Comparison of ENCODE assay signal across 9 cellular contexts in genomic region chr2:167196461-167197252, GRCh38.
A peak's percentile ranks its signal among the peaks of the same experiment; 100 is the strongest.
DNase-seq lines count a peak whose midpoint lies in the region; ATAC-seq and TF ChIP-seq lines count a peak whose summit lies in the region.
"Had no signal": no experiment of that assay in that cellular context is flagged by ENCODE, and none has a peak within 500 bp of the region (broad histone marks: within the 10 kb centered on the region; RNA-seq: fewer than 3 reads in every experiment).

No MANE protein-coding gene starts in this region.

- CTCF ChIA-PET in IMR-90 (lab: Yijun Ruan, JAX) = interaction anchor here (1.0 kb wide), 1 partner anchor 69 kb away, joined by 3 read pairs; no protein-coding TSS in a partner anchor

- TF ChIP-seq CTCF in IMR-90 (conservative IDR thresholded peaks at IDR 0.05; ENCODE audit: low read depth, low read length) = no peak
- TF ChIP-seq CTCF in RWPE2 (IDR thresholded peaks at IDR 0.05; ENCODE audit: poor library complexity, severe bottlenecking) = no peak
- no peak for TF ChIP-seq CTCF in left ventricle myocardium inferior (IDR thresholded peaks at IDR 0.05; ENCODE audit: borderline replicate concordance)

- H2AK5ac ChIP-seq in IMR-90 (ENCODE audit: low read depth, low read length) = peak overlapping the region; percentile 10; the same call in 1 of the 2 replicates

- H3K9me3 ChIP-seq in IMR-90 (ENCODE audit: control insufficient read depth, insufficient read depth, low read length) (no peaks in the 10 kb centered on the region), RWPE2 (ENCODE audit: severe bottlenecking) (no peaks in the 10 kb centered on the region), left ventricle myocardium inferior (replicated peaks) (no peaks in the 10 kb centered on the region)

- H2AK9ac ChIP-seq in IMR-90 (replicated peaks; ENCODE audit: low read depth, low read length, poor library complexity) = no peak overlapping the region

- H3K4me1 ChIP-seq in IMR-90 (ENCODE audit: control insufficient read depth, insufficient read depth, low read length) = peaks cover 3% of the 10 kb centered on the region; the same call in 1 of the 2 replicates
- H3K4me1 ChIP-seq in RWPE2 (ENCODE audit: insufficient read depth, poor library complexity, severe bottlenecking) = peaks cover 3% of the 10 kb centered on the region
- peaks cover 52% of the 10 kb centered on the region for H3K4me1 ChIP-seq in left ventricle myocardium inferior

- H3K23ac ChIP-seq in IMR-90 (ENCODE audit: low read depth, low read length) = peak overlapping the region; percentile 60; the same call in 1 of the 2 replicates

- ATAC-seq in IMR-90 (ENCODE audit: low read depth) (no peak; the same call in 1 of the 2 replicates), RWPE2 (ENCODE audit: low read depth) (peak; percentile 60; the same call in 2 of the 3 replicates), HG02852 (IDR thresholded peaks at IDR 0.05; ENCODE audit: unreplicated experiment) (no peak), GM18909 (IDR thresholded peaks at IDR 0.05; ENCODE audit: poor library complexity, unreplicated experiment) (no peak)

- 50% methylated on average over 1 of the region's 6 CpGs; no CpG with 5 or more reads in 1 of the 2 experiments for WGBS in IMR-90 (ENCODE audit: extremely low coverage in 2 of 2, insufficient read length in 1 of 2), 2 experiments

- no peaks in the 10 kb centered on the region for H3K36me3 ChIP-seq in IMR-90 (ENCODE audit: control insufficient read depth, insufficient read depth, low read length)
- no peaks in the 10 kb centered on the region for H3K36me3 ChIP-seq in RWPE2 (ENCODE audit: low read depth)
- no peaks in the 10 kb centered on the region for H3K36me3 ChIP-seq in left ventricle myocardium inferior

- H4K8ac ChIP-seq in IMR-90 (ENCODE audit: low read depth in 2 of 2, low read length in 2 of 2) = peak overlapping the region in 1 of 2 experiments; percentile 59; a peak in 1 of 4 replicates

- no peaks in the 10 kb centered on the region for H3K27me3 ChIP-seq in IMR-90 (ENCODE audit: control insufficient read depth, insufficient read depth, low read length)
- H3K27me3 ChIP-seq in RWPE2 (ENCODE audit: insufficient read depth, poor library complexity, severe bottlenecking) = no peaks in the 10 kb centered on the region
- no peaks in the 10 kb centered on the region for H3K27me3 ChIP-seq in left ventricle myocardium inferior (ENCODE audit: low read depth)

- H3K4me3 ChIP-seq in IMR-90 (ENCODE audit: insufficient read depth, low read depth, low read length) (no peak overlapping the region), RWPE2 (ENCODE audit: severe bottlenecking) (no peak overlapping the region), left ventricle myocardium inferior (peak overlapping the region; percentile 34)

- peak overlapping the region; percentile 58 for H2AFZ ChIP-seq in IMR-90 (replicated peaks; ENCODE audit: low read length, poor library complexity)

- peak overlapping the region; percentile 11 for H2BK120ac ChIP-seq in IMR-90 (ENCODE audit: low read depth, low read length)

- peak overlapping the region; percentile 64; the same call in 1 of the 3 replicates for H2BK15ac ChIP-seq in IMR-90 (ENCODE audit: low read depth, low read length)

- no TSS peak for BruUV-seq in IMR-90 (replicated peaks; lab: Mats Ljungman, UMichigan)

- TF ChIP-seq POLR2A in IMR-90 (IDR thresholded peaks at IDR 0.05; ENCODE audit: low read depth, low read length) = no peak

- no peak overlapping the region for H3K18ac ChIP-seq in IMR-90 (ENCODE audit: low read depth, low read length)

- no peak overlapping the region for H3K56ac ChIP-seq in IMR-90 (ENCODE audit: extremely low read depth, insufficient read depth, low read length)

- dilution Hi-C loops in IMR-90 (cut with HindIII; ENCODE audit: low sequenced_read_pairs, unreplicated experiment) = no loop called here

- intact Hi-C loops in IMR-90 (cut with micrococcal nuclease) = loop anchor here (5.0 kb wide), 2 partner anchors 49 to 279 kb away; no protein-coding TSS in a partner anchor
- intact Hi-C loops in left ventricle myocardium inferior (cut with micrococcal nuclease) = no loop called here

- in situ Hi-C loops in IMR-90 (cut with MboI; ENCODE audit: low sequenced_read_pairs) = loop anchor here (10.0 kb wide), 1 partner anchor 662 kb away; no protein-coding TSS in a partner anchor

- no peak overlapping the region for H2BK20ac ChIP-seq in IMR-90 (ENCODE audit: low read depth, low read length)

- no peak overlapping the region for H3K27ac ChIP-seq in IMR-90 (ENCODE audit: insufficient read depth, low read length)
- H3K27ac ChIP-seq in RWPE2 (ENCODE audit: poor library complexity, severe bottlenecking) = no peak overlapping the region
- H3K27ac ChIP-seq in left ventricle myocardium inferior (replicated peaks) = peak overlapping the region; percentile 81

- H3K79me1 ChIP-seq in IMR-90 (ENCODE audit: low read depth in 1 of 2, low read length in 2 of 2) = no peaks in the 10 kb centered on the region

- TF ChIP-seq RAD21 in IMR-90 (IDR thresholded peaks at IDR 0.05; ENCODE audit: low read length) = no peak

- H3K4me2 ChIP-seq in IMR-90 (ENCODE audit: low read depth, low read length) = no peak overlapping the region

- no peak overlapping the region for H3K4ac ChIP-seq in IMR-90 (ENCODE audit: low read depth, low read length)

- peak overlapping the region; percentile 17; the same call in 1 of the 2 replicates for H4K91ac ChIP-seq in IMR-90 (ENCODE audit: insufficient read depth, low read depth, low read length)

- H2BK5ac ChIP-seq in IMR-90 (ENCODE audit: low read depth, low read length, poor library complexity, severe bottlenecking) = no peak overlapping the region

- H3K9ac ChIP-seq in IMR-90 (ENCODE audit: low read depth, low read length) = no peak overlapping the region

- H3K9me1 ChIP-seq in IMR-90 (ENCODE audit: insufficient read depth, low read length) = peaks cover 4% of the 10 kb centered on the region; the same call in 1 of the 2 replicates

- peak overlapping the region; percentile 7; the same call in 1 of the 2 replicates for H3K14ac ChIP-seq in IMR-90 (replicated peaks; ENCODE audit: low read depth, low read length)

- H4K5ac ChIP-seq in IMR-90 (ENCODE audit: low read depth, low read length) = no peak overlapping the region; the same call in 1 of the 2 replicates

- peak; percentile 13 for DNase-seq in Ammon's horn (ENCODE audit: low spot score)
- DNase-seq in IMR-90 = peak; percentile 59
- no peak for DNase-seq in RWPE2 (ENCODE audit: low spot score)
- peak; percentile 46 for DNase-seq in left ventricle myocardium inferior
- DNase-seq in activated gamma-delta T cell (lab: John Stamatoyannopoulos, UW) = no peak
- no peak for DNase-seq in activated CD8-positive, alpha-beta memory T cell treated with anti-CD3 and anti-CD28 coated beads, Interleukin-2, amount 50 U/mL, for 48 hours
- DNase-seq: activated CD4-positive, CD25-positive, alpha-beta regulatory T cell had no signal

- POLR2A ChIA-PET in IMR-90 (lab: Charles Lee; ENCODE audit: unreplicated experiment) = no interaction called here

- H4K20me1 ChIP-seq in IMR-90 (ENCODE audit: insufficient read depth, low read length) = no peaks in the 10 kb centered on the region

TF ChIP-seq in IMR-90, 13 proteins besides CTCF, POLR2A, EP300 and RAD21:
- TF ChIP-seq CEBPB (IDR thresholded peaks at IDR 0.05; ENCODE audit: low read depth, low read length) = peak; percentile 45; the same call in 1 of the 2 replicates
- TF ChIP-seq FOS (IDR thresholded peaks at IDR 0.05; ENCODE audit: low read depth, low read length) = no peak

Comparison
In these comparisons a context has a peak if more than half of its experiments do, and no peak if none do; other contexts are left out.
1. DNase-seq: peak in Ammon's horn (single experiment), IMR-90 (single experiment) and left ventricle myocardium inferior (single experiment); none in RWPE2 (single experiment), activated gamma-delta T cell (single experiment) and activated CD8-positive, alpha-beta memory T cell treated with anti-CD3 and anti-CD28 coated beads, Interleukin-2, amount 50 U/mL, for 48 hours (single experiment).